ENCODE assay signal across 7 cellular contexts in genomic region chr7:64463636-64464375, GRCh38.
A peak's percentile ranks its signal among the peaks of the same experiment; 100 is the strongest.
DNase-seq lines count a peak whose midpoint lies in the region; ATAC-seq and TF ChIP-seq lines count a peak whose summit lies in the region.

No MANE protein-coding gene starts in this region.

- H3K4me3 Mint-ChIP-seq in activated CD4-positive, alpha-beta memory T cell treated with anti-CD3 and anti-CD28 coated beads, Interleukin-2, amount 10 ng/mL, durations not matched to agents 7 days and 5 days, result peak overlapping the region; percentile 7

- no peak overlapping the region for H3K27ac ChIP-seq in psoas muscle

- H3K4me1 ChIP-seq in psoas muscle, result no peaks in the 10 kb centered on the region

- H3K4me1 Mint-ChIP-seq in activated CD4-positive, alpha-beta memory T cell treated with anti-CD3 and anti-CD28 coated beads, Interleukin-2, amount 10 ng/mL, durations not matched to agents 7 days and 5 days, result no peaks in the 10 kb centered on the region

- H3K27me3 ChIP-seq in psoas muscle (ENCODE audit: insufficient read depth in 3 of 3, low read length in 2 of 3), result no peaks in the 10 kb centered on the region

- WGBS in psoas muscle, 3 donors, result 14 to 32% (median 29%) methylated on average over 38 of the region's 38 CpGs

- peak overlapping the region; percentile 57 for H3K4me3 ChIP-seq in psoas muscle

- H3K36me3 ChIP-seq in psoas muscle (ENCODE audit: insufficient read depth in 1 of 2, low read depth in 1 of 2), result no peaks in the 10 kb centered on the region

- H3K36me3 Mint-ChIP-seq in activated CD4-positive, alpha-beta memory T cell treated with anti-CD3 and anti-CD28 coated beads, Interleukin-2, amount 10 ng/mL, durations not matched to agents 7 days and 5 days (ENCODE audit: low read depth), result no peaks in the 10 kb centered on the region

- POLR2A ChIA-PET in activated CD4-positive, alpha-beta memory T cell treated with anti-CD3 and anti-CD28 coated beads, Interleukin-2, amount 10 ng/mL, durations not matched to agents 7 days and 5 days (lab: Charles Lee), result interaction anchor here (0.7 kb wide), 1 partner anchor 74 kb away, joined by 3 read pairs; no protein-coding TSS in a partner anchor

- DNase-seq in HT1080 (ENCODE audit: low read depth) (peak; percentile 48), foreskin melanocyte (peak; percentile 37), psoas muscle (peak; percentile 70), OCI-M2 (lab: John Stamatoyannopoulos, UW; ENCODE audit: unreplicated experiment) (no peak), GDM1 (lab: John Stamatoyannopoulos, UW) (no peak)
- DNase-seq in activated CD4-positive, alpha-beta memory T cell treated with anti-CD3 and anti-CD28 coated beads, Interleukin-2, amount 10 ng/mL, durations not matched to agents 7 days and 5 days, result peak; percentile 16

- no peaks in the 10 kb centered on the region for H3K9me3 ChIP-seq in psoas muscle

- H3K27ac Mint-ChIP-seq in activated CD4-positive, alpha-beta memory T cell treated with anti-CD3 and anti-CD28 coated beads, Interleukin-2, amount 10 ng/mL, durations not matched to agents 7 days and 5 days, result no peak overlapping the region

- TF ChIP-seq CTCF in psoas muscle (IDR thresholded peaks at IDR 0.05), result no peak

- H3K27me3 Mint-ChIP-seq in activated CD4-positive, alpha-beta memory T cell treated with anti-CD3 and anti-CD28 coated beads, Interleukin-2, amount 10 ng/mL, durations not matched to agents 7 days and 5 days, result no peaks in the 10 kb centered on the region

- H3K9me3 Mint-ChIP-seq in activated CD4-positive, alpha-beta memory T cell treated with anti-CD3 and anti-CD28 coated beads, Interleukin-2, amount 10 ng/mL, durations not matched to agents 7 days and 5 days, result peaks cover 15% of the 10 kb centered on the region

- CTCF ChIA-PET in activated CD4-positive, alpha-beta memory T cell treated with anti-CD3 and anti-CD28 coated beads, Interleukin-2, amount 10 ng/mL, durations not matched to agents 7 days and 5 days (lab: Charles Lee), result no interaction called here

- peak; percentile 54 to 86 (median 66) for ATAC-seq in psoas muscle
- no peak for ATAC-seq in GM19328 (IDR thresholded peaks at IDR 0.05; ENCODE audit: unreplicated experiment)

- intact Hi-C loops in psoas muscle (cut with DNase I), result no loop called here

Comparison
In these comparisons a context has a peak if more than half of its experiments do, and no peak if none do; other contexts are left out.
1. DNase-seq: peak in HT1080 (single experiment), activated CD4-positive, alpha-beta memory T cell treated with anti-CD3 and anti-CD28 coated beads, Interleukin-2, amount 10 ng/mL, durations not matched to agents 7 days and 5 days (single experiment), foreskin melanocyte (single experiment) and psoas muscle (2 of 2); none in OCI-M2 (single experiment) and GDM1 (single experiment).